ENCODE assay signal across 8 cellular contexts in genomic region chr11:13462311-13462927, GRCh38.
DNase-seq lines count a peak whose midpoint lies in the region; TF ChIP-seq lines count a peak whose summit lies in the region.

No MANE protein-coding gene starts in this region.

- H3F3A ChIP-seq in Loucy (ENCODE audit: low read depth) = no peaks in the 10 kb centered on the region; the same call in 1 of the 2 replicates

- peaks cover 35% of the 10 kb centered on the region for H4K20me1 ChIP-seq in Loucy (ENCODE audit: insufficient read depth, low read length, poor library complexity, severe bottlenecking)

- H3K4me2 ChIP-seq in Loucy (ENCODE audit: low read depth, low read length, poor library complexity, severe bottlenecking) = peak overlapping the region; percentile 90

- no peaks in the 10 kb centered on the region for H3K27me3 ChIP-seq in Loucy (ENCODE audit: insufficient read depth, low read length, poor library complexity, severe bottlenecking)

- H3K9me3 ChIP-seq in Loucy (ENCODE audit: insufficient read depth, low read depth, low read length) (no peaks in the 10 kb centered on the region), iPS-18c (ENCODE audit: control insufficient read depth, insufficient read depth, low read length) (no peaks in the 10 kb centered on the region)

- H3K36me3 ChIP-seq in Loucy (ENCODE audit: insufficient read depth, low read length) = no peaks in the 10 kb centered on the region

- peaks cover 51% of the 10 kb centered on the region for H3K79me2 ChIP-seq in Loucy (ENCODE audit: insufficient read depth, low read length)

- H2AFZ ChIP-seq in Loucy (ENCODE audit: low read length) = peak overlapping the region; percentile 93

- peaks cover 47% of the 10 kb centered on the region for H3K4me1 ChIP-seq in Loucy (ENCODE audit: insufficient read depth, low read length, poor library complexity, severe bottlenecking)

- H3K27ac ChIP-seq in skin epidermis = peak overlapping the region; percentile 36 to 98 (median 93)

- peak overlapping the region; percentile 66 for H3K4me3 ChIP-seq in GM12864 (ENCODE audit: low read depth, low read length)
- H3K4me3 ChIP-seq in Loucy (ENCODE audit: low read length, poor library complexity, severe bottlenecking) = peak overlapping the region; percentile 89
- peak overlapping the region; percentile 89 for H3K4me3 ChIP-seq in iPS-18c (ENCODE audit: insufficient read depth, low read depth, low read length)
- H3K4me3 ChIP-seq in skin epidermis = peak overlapping the region; percentile 79 to 99 (median 92)

- peak overlapping the region; percentile 86 for H3K9ac ChIP-seq in Loucy (ENCODE audit: low read depth, low read length, poor library complexity, severe bottlenecking)

- H3K9me2 ChIP-seq in Loucy (replicated peaks; ENCODE audit: low read depth, low read length) = no peaks in the 10 kb centered on the region

- TF ChIP-seq CTCF in GM12864 (IDR thresholded peaks at IDR 0.05; ENCODE audit: low read depth, low read length, missing control alignments) (no peak), Loucy (conservative IDR thresholded peaks at IDR 0.05; ENCODE audit: low read length) (no peak)

- DNase-seq in GM12864 (ENCODE audit: low read depth) (peak; percentile 7), HCEC 1CT (peak; percentile 39), T-helper 2 cell (peak; percentile 32 to 60 (median 48)), astrocyte of the hippocampus (ENCODE audit: low read depth, low spot score) (peak; percentile 40), inferior parietal cortex (ENCODE audit: extremely low spot score) (no peak)
